In the genomic region with DNA sequence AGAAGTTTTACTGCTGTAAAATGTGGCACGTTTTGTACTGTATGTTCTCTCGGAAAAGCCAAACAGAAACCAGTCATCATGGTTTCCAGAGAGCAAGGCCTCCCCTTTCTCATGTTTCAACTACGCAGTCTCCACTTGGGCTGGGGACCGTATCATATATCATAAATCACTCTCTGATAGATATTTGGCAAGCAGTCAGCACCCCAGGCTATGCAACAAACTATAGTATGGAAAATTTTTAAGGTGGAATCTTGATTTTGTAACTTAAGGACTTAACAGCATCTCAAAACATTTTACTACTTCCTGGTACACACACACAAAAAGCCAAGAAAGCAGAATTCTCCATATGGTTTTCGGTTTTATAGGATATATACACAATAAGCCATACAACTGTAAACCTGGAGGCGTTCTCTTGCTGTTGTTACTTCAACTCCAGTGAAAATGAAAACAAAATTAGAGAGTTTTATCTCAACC, we compare ENCODE assay signal across 8 cellular contexts.
DNase-seq lines count a peak whose midpoint lies in the region; ATAC-seq and TF ChIP-seq lines count a peak whose summit lies in the region.

No MANE protein-coding gene starts in this region.

- H3K4me1 ChIP-seq in ovary (ENCODE audit: insufficient read depth) = peaks cover 1% of the 10 kb centered on the region

- no peak for ATAC-seq in GM21390 (IDR thresholded peaks at IDR 0.05; ENCODE audit: unreplicated experiment)
- ATAC-seq in stimulated activated naive B cell treated with anti-CD40 and anti-IgM and Interleukin-4, amounts not matched to agents 10 μg/mL and 1 μg/mL and 100 μg/mL, for 72 hours (replicated peaks) = no peak

- no peaks in the 10 kb centered on the region for H3K27me3 ChIP-seq in ovary

- H3K4me3 ChIP-seq in epithelial cell of esophagus (ENCODE audit: low read length) (peak overlapping the region; percentile 18), ovary (peak overlapping the region; percentile 28)

- no peaks in the 10 kb centered on the region for H3K9me3 ChIP-seq in ovary

- WGBS in ovary, 3 donors = 6 to 8% (median 8%) methylated on average over 6 of the region's 6 CpGs

- intact Hi-C loops in ovary (cut with DNase I) = loop anchor here in 2 of 4 donors (10.0 kb wide), 1 partner anchor 284 kb away; a partner anchor contains a TSS

- no peak overlapping the region for H3K4me3 Mint-ChIP-seq in stimulated activated naive B cell treated with anti-CD40 and anti-IgM and Interleukin-4, amounts not matched to agents 10 μg/mL and 1 μg/mL and 100 μg/mL, for 72 hours

- TF ChIP-seq POLR2A in ovary (IDR thresholded peaks at IDR 0.05) = no peak

- no peaks in the 10 kb centered on the region for H3K4me1 Mint-ChIP-seq in stimulated activated naive B cell treated with anti-CD40 and anti-IgM and Interleukin-4, amounts not matched to agents 10 μg/mL and 1 μg/mL and 100 μg/mL, for 72 hours

- H3K27me3 Mint-ChIP-seq in stimulated activated naive B cell treated with anti-CD40 and anti-IgM and Interleukin-4, amounts not matched to agents 10 μg/mL and 1 μg/mL and 100 μg/mL, for 72 hours = no peaks in the 10 kb centered on the region

- CTCF ChIA-PET in GM10248 (lab: Yijun Ruan, JAX) = no interaction called here

- H3K27ac Mint-ChIP-seq in stimulated activated naive B cell treated with anti-CD40 and anti-IgM and Interleukin-4, amounts not matched to agents 10 μg/mL and 1 μg/mL and 100 μg/mL, for 72 hours = no peak overlapping the region

- H3K27ac ChIP-seq in ovary = peak overlapping the region; percentile 3 to 76

- TF ChIP-seq EP300 in ovary (IDR thresholded peaks at IDR 0.05) = no peak

- DNase-seq in COR-L47 (lab: John Stamatoyannopoulos, UW) = peak; percentile 73
- peak; percentile 40 for DNase-seq in NCI-H2196 treated with DMSO at 0.1 percent for 48 hours (lab: John Stamatoyannopoulos, UW; ENCODE audit: unreplicated experiment)
- peak; percentile 83 for DNase-seq in epithelial cell of esophagus (ENCODE audit: low read depth)
- peak in 3 of 5 donors; percentile 28 to 40 (median 37) for DNase-seq in ovary
- DNase-seq in NOMO-1 treated with dmso at 0.1 percent for 144 hours (lab: John Stamatoyannopoulos, UW; ENCODE audit: unreplicated experiment) = no peak
- DNase-seq in GM10248 (ENCODE audit: extremely low spot score) = no peak
- no peak for DNase-seq in stimulated activated naive B cell treated with anti-CD40 and anti-IgM and Interleukin-4, amounts not matched to agents 10 μg/mL and 1 μg/mL and 100 μg/mL, for 72 hours

- TF ChIP-seq CTCF in epithelial cell of esophagus (IDR thresholded peaks at IDR 0.05; ENCODE audit: insufficient read depth, low read depth, low read length, missing control alignments) (no peak), ovary (IDR thresholded peaks at IDR 0.05) (no peak), GM10248 (IDR thresholded peaks at IDR 0.05; ENCODE audit: control extremely low read depth, extremely low read depth, low read depth, missing control alignments) (no peak)

- peaks cover 0 to 3% of the 10 kb centered on the region in 2 donors for H3K9me3 Mint-ChIP-seq in stimulated activated naive B cell treated with anti-CD40 and anti-IgM and Interleukin-4, amounts not matched to agents 10 μg/mL and 1 μg/mL and 100 μg/mL, for 72 hours

- H3K36me3 Mint-ChIP-seq in stimulated activated naive B cell treated with anti-CD40 and anti-IgM and Interleukin-4, amounts not matched to agents 10 μg/mL and 1 μg/mL and 100 μg/mL, for 72 hours = no peaks in the 10 kb centered on the region

- H3K36me3 ChIP-seq in ovary = no peaks in the 10 kb centered on the region

- POLR2A ChIA-PET in GM10248 (lab: Yijun Ruan, JAX) = no interaction called here

Comparison
In these comparisons a context has a peak if more than half of its experiments do, and no peak if none do; other contexts are left out.
1. DNase-seq: peak in COR-L47 (single experiment), NCI-H2196 treated with DMSO at 0.1 percent for 48 hours (single experiment), epithelial cell of esophagus (single experiment) and ovary (3 of 5); none in NOMO-1 treated with dmso at 0.1 percent for 144 hours (single experiment), GM10248 (single experiment) and stimulated activated naive B cell treated with anti-CD40 and anti-IgM and Interleukin-4, amounts not matched to agents 10 μg/mL and 1 μg/mL and 100 μg/mL, for 72 hours (single experiment).